8 cellular contexts compared by ENCODE assay signal in genomic region chr10:98134117-98134430, GRCh38. TPM values are rescaled to one million over a fixed set of nuclear protein-coding genes. Genes with fewer than 3 reads are reported as not detected.
DNase-seq lines count a peak whose midpoint lies in the region; ATAC-seq and TF ChIP-seq lines count a peak whose summit lies in the region.

No MANE protein-coding gene starts in this region.

- DNase-seq in NCI-H146 (lab: John Stamatoyannopoulos, UW) (peak; percentile 38), NCI-H146 treated with DMSO at 0.1 percent for 48 hours (lab: John Stamatoyannopoulos, UW; ENCODE audit: unreplicated experiment) (no peak), WTC11 (ENCODE audit: low spot score) (no peak), right cardiac atrium (no peak), DMS79 (lab: John Stamatoyannopoulos, UW) (no peak)
- no peak for DNase-seq in stimulated activated naive CD8-positive, alpha-beta T cell treated with anti-CD3 and anti-CD28 coated beads, Interleukin-15, Interleukin-2, amounts not matched to agents 100 U/mL and 50 U/mL, for 24 hours

- no peaks in the 10 kb centered on the region for H3K9me3 ChIP-seq in right cardiac atrium (ENCODE audit: control insufficient read depth, low read length)

- CTCF ChIA-PET in WTC11 (lab: Charles Lee): interaction anchor here (0.6 to 1.7 kb wide), 7 partner anchors 37 to 1326 kb away, joined by 3 to 17 read pairs (median 4); no protein-coding TSS in a partner anchor

- no peak for ATAC-seq in WTC11
- no peak for ATAC-seq in right cardiac atrium
- peak; percentile 5 for ATAC-seq in stimulated activated naive CD8-positive, alpha-beta T cell treated with anti-CD3 and anti-CD28 coated beads, Interleukin-15, Interleukin-2, amounts not matched to agents 100 U/mL and 50 U/mL, for 24 hours
- no peak for ATAC-seq in GM21825 (IDR thresholded peaks at IDR 0.05; ENCODE audit: unreplicated experiment)
- no peak for ATAC-seq in HG03565 (IDR thresholded peaks at IDR 0.05; ENCODE audit: unreplicated experiment)

- intact Hi-C loops in right cardiac atrium (cut with DNase I): no loop called here

- H3K4me3 Mint-ChIP-seq in WTC11: peak overlapping the region; percentile 92

- H3K4me1 Mint-ChIP-seq in WTC11: peaks cover 31% of the 10 kb centered on the region

- H3K9me3 Mint-ChIP-seq in WTC11: peaks cover 27% of the 10 kb centered on the region

- H3K4me3 ChIP-seq in right cardiac atrium (ENCODE audit: low read length): peak overlapping the region; percentile 82

- H3K4me1 ChIP-seq in right cardiac atrium (ENCODE audit: control insufficient read depth, insufficient read depth, low read length): no peaks in the 10 kb centered on the region

- H3K27ac ChIP-seq in right cardiac atrium (ENCODE audit: low read length): peak overlapping the region; percentile 9

- no peaks in the 10 kb centered on the region for H3K27me3 Mint-ChIP-seq in WTC11 (ENCODE audit: low read depth)

- TF ChIP-seq CTCF in WTC11 (IDR thresholded peaks at IDR 0.05): no peak

- no peaks in the 10 kb centered on the region for H3K27me3 ChIP-seq in right cardiac atrium (ENCODE audit: control insufficient read depth, insufficient read depth)

- POLR2A ChIA-PET in WTC11 (lab: Charles Lee): interaction anchor here (0.9 to 1.2 kb wide), 4 partner anchors 8 to 115 kb away, joined by 3 read pairs; no protein-coding TSS in a partner anchor

- peak overlapping the region; percentile 22 for H3K27ac Mint-ChIP-seq in WTC11

- peaks cover 18% of the 10 kb centered on the region for H3K36me3 Mint-ChIP-seq in WTC11

- WGBS in right cardiac atrium: 66% methylated on average over 5 of the region's 5 CpGs

TF ChIP-seq in WTC11, 78 proteins besides CTCF, POLR2A, EP300 and RAD21 (continues in another document):
- TF ChIP-seq HMGA2 (CRISPR knock-in tag; IDR thresholded peaks at IDR 0.05) (no peak), CDX4 (CRISPR knock-in tag; IDR thresholded peaks at IDR 0.05; ENCODE audit: borderline replicate concordance) (no peak), ZNF532 (CRISPR knock-in tag; IDR thresholded peaks at IDR 0.05; ENCODE audit: borderline replicate concordance) (no peak), IRF1 (CRISPR knock-in tag; IDR thresholded peaks at IDR 0.05) (no peak), ZNF138 (CRISPR knock-in tag; conservative IDR thresholded peaks at IDR 0.05) (no peak), SP1 (CRISPR knock-in tag; conservative IDR thresholded peaks at IDR 0.05) (no peak), ZSCAN18 (CRISPR knock-in tag; IDR thresholded peaks at IDR 0.05) (no peak), CBFB (CRISPR knock-in tag; IDR thresholded peaks at IDR 0.05; ENCODE audit: low read depth) (no peak), ATF2 (CRISPR knock-in tag; IDR thresholded peaks at IDR 0.05; ENCODE audit: borderline replicate concordance, low read depth) (no peak), SMAD3 (CRISPR knock-in tag; IDR thresholded peaks at IDR 0.05; ENCODE audit: borderline replicate concordance) (no peak), FOXK1 (CRISPR knock-in tag; IDR thresholded peaks at IDR 0.05) (no peak), ZMAT4 (CRISPR knock-in tag; IDR thresholded peaks at IDR 0.05) (no peak), FOXP1 (CRISPR knock-in tag; IDR thresholded peaks at IDR 0.05; ENCODE audit: borderline replicate concordance) (no peak), KAT7 (CRISPR knock-in tag; IDR thresholded peaks at IDR 0.05; ENCODE audit: borderline replicate concordance) (no peak), MLX (CRISPR knock-in tag; IDR thresholded peaks at IDR 0.05) (no peak), ZNF512 (CRISPR knock-in tag; IDR thresholded peaks at IDR 0.05; ENCODE audit: borderline replicate concordance) (no peak)

RNA-seq across cellular contexts. Expression of gene R3HCC1L, which starts 0.4 kb away (rescaled TPM):
- 14.0 to 15.0 TPM (median 14.7 TPM) in 3 replicates for total RNA-seq in WTC11 (2021)
- 1 to 10 TPM; 6.0 to 6.4 (median 6.4) TPM for total RNA-seq in right cardiac atrium
- 4.6 TPM for polyA plus RNA-seq in right cardiac atrium
